Comparison of ENCODE assay signal across 12 cellular contexts in the genomic region with DNA sequence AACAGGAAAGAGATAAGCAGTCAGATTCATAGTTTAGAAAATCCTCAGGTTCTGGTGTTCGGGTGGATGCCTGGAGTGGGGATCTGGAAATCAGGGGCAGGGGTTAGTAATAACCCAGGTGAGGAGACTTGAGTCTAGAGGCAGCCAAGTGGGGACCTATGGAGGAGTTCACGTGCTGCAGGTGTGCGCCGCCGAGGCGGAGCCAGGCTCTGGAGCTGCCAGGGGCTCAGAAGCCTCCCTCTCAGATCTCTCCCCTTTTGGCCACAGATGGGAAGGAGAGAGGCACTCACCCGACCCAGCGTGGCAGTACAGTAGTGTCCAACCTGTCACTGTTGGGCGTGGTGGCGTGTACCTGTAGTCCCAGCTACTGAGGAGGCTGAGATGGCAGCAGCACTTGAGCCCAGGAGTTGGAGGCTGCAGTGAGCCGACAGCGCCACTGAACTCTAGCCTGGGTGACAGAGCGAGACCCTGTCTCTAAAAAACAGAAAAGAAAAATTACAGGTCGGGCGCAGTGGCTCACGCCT. TPM values are rescaled to one million over a fixed set of nuclear protein-coding genes. Genes with fewer than 3 reads are reported as not detected.
DNase-seq lines count a peak whose midpoint lies in the region; ATAC-seq and TF ChIP-seq lines count a peak whose summit lies in the region.
"Had no signal": no experiment of that assay in that cellular context is flagged by ENCODE, and none has a peak within 500 bp of the region (broad histone marks: within the 10 kb centered on the region; RNA-seq: fewer than 3 reads in every experiment).

No MANE protein-coding gene starts in this region.

- ATAC-seq in activated CD4-positive, CD25-positive, alpha-beta regulatory T cell treated with anti-CD3 and anti-CD28 coated beads, Interleukin-2, amount 50 U/mL, for 24 hours, result no peak
- ATAC-seq in GM18907 (IDR thresholded peaks at IDR 0.05; ENCODE audit: unreplicated experiment) (no peak), HG02884 (IDR thresholded peaks at IDR 0.05; ENCODE audit: unreplicated experiment) (no peak)

- no peaks in the 10 kb centered on the region for H3K79me2 ChIP-seq in PC-9 (ENCODE audit: low read depth)

- no peaks in the 10 kb centered on the region for H4K20me1 ChIP-seq in BLaER1 treated with 17β-estradiol and CSF1 and Interleukin-3, amounts not matched to agents 10 nM and 100 nM
- no peaks in the 10 kb centered on the region for H4K20me1 ChIP-seq in PC-9 (ENCODE audit: insufficient read depth)

- intact Hi-C loops in PC-9 (cut with micrococcal nuclease; ENCODE audit: unreplicated experiment), result loop anchor here (2.0 kb wide), 2 partner anchors 43 to 65 kb away; no protein-coding TSS in a partner anchor
- intact Hi-C loops in ovary (cut with DNase I), result loop anchor here in 2 of 4 donors (10.0 kb wide), 2 partner anchors 69 to 99 kb away; partner anchors contain the start of gene MYH9 (in 1 of the 2)
- intact Hi-C loops in testis (cut with DNase I; ENCODE audit: low total_unique reads), result loop anchor here (10.0 kb wide), 1 partner anchor 69 kb away; the partner anchor contains the start of gene MYH9

- TF ChIP-seq CTCF in PC-9 (conservative IDR thresholded peaks at IDR 0.05) (no peak), coronary artery (IDR thresholded peaks at IDR 0.05) (no peak), ovary (IDR thresholded peaks at IDR 0.05) (no peak), testis (IDR thresholded peaks at IDR 0.05) (no peak)

- H3K9me3 ChIP-seq in BLaER1 treated with 17β-estradiol and CSF1 and Interleukin-3, amounts not matched to agents 10 nM and 100 nM (replicated peaks in 1 of 11), result no peaks in the 10 kb centered on the region
- no peaks in the 10 kb centered on the region for H3K9me3 ChIP-seq in PC-9 (ENCODE audit: insufficient read depth, low read depth)
- no peaks in the 10 kb centered on the region for H3K9me3 ChIP-seq in ovary
- no peaks in the 10 kb centered on the region for H3K9me3 ChIP-seq in testis

- TF ChIP-seq EP300 in ovary (IDR thresholded peaks at IDR 0.05), result no peak

- peak overlapping the region in 8 of 11 experiments; percentile 69 to 77 (median 74); a peak in 12 of 22 replicates for H3K9ac ChIP-seq in BLaER1 treated with 17β-estradiol and CSF1 and Interleukin-3, amounts not matched to agents 10 nM and 100 nM

- POLR2A ChIA-PET in PC-9 (lab: Charles Lee; ENCODE audit: unreplicated experiment), result interaction anchor here (0.6 kb wide), 1 partner anchor 11 kb away, joined by 4 read pairs; no protein-coding TSS in a partner anchor

- peak overlapping the region; percentile 74 to 99 (median 91) for H3K4me2 ChIP-seq in BLaER1 treated with 17β-estradiol and CSF1 and Interleukin-3, amounts not matched to agents 10 nM and 100 nM
- peak overlapping the region; percentile 84 for H3K4me2 ChIP-seq in PC-9

- peaks cover 47% of the 10 kb centered on the region for H3F3A ChIP-seq in PC-9 (ENCODE audit: insufficient read depth, low read depth)

- CTCF ChIA-PET in PC-9 (lab: Charles Lee), result no interaction called here

- BruUV-seq in PC-9 (replicated peaks; lab: Mats Ljungman, UMichigan), result no TSS peak

- peaks cover 78 to 100% (median 99%) of the 10 kb centered on the region in 10 experiments for H3K4me1 ChIP-seq in BLaER1 treated with 17β-estradiol and CSF1 and Interleukin-3, amounts not matched to agents 10 nM and 100 nM
- H3K4me1 ChIP-seq in PC-9 (replicated peaks; ENCODE audit: insufficient read depth) (peaks cover 51% of the 10 kb centered on the region), ovary (ENCODE audit: insufficient read depth) (peaks cover 8% of the 10 kb centered on the region), testis (peaks cover 19% of the 10 kb centered on the region)

- whole genome bisulfite sequencing in ovary, 3 donors, result 93 to 96% (median 95%) methylated on average over 16 of the region's 16 CpGs
- 65 to 73% methylated on average over 12 to 16 of the region's 16 CpGs for WGBS in testis, 2 donors

- TF ChIP-seq POLR2A in ovary (IDR thresholded peaks at IDR 0.05), result no peak
- no peak for TF ChIP-seq POLR2A in testis (IDR thresholded peaks at IDR 0.05)

- H3K4me3 ChIP-seq in BLaER1 treated with 17β-estradiol and CSF1 and Interleukin-3, amounts not matched to agents 10 nM and 100 nM, result peak overlapping the region in 2 of 10 experiments; percentile 39 to 63; a peak in 2 of 20 replicates
- H3K4me3 ChIP-seq in PC-9 (no peak overlapping the region), coronary artery (peak overlapping the region; percentile 12), ovary (no peak overlapping the region), testis (no peak overlapping the region)

- no peaks in the 10 kb centered on the region for H3K36me3 ChIP-seq in BLaER1 treated with 17β-estradiol and CSF1 and Interleukin-3, amounts not matched to agents 10 nM and 100 nM
- H3K36me3 ChIP-seq in PC-9 (ENCODE audit: low read depth) (no peaks in the 10 kb centered on the region), ovary (no peaks in the 10 kb centered on the region), testis (ENCODE audit: low read depth, missing control alignments) (no peaks in the 10 kb centered on the region)

- H3K27ac ChIP-seq in BLaER1 treated with 17β-estradiol and CSF1 and Interleukin-3, amounts not matched to agents 10 nM and 100 nM, result peak overlapping the region in 9 of 11 experiments; percentile 35 to 92 (median 88); a peak in 17 of 22 replicates
- no peak overlapping the region for H3K27ac ChIP-seq in PC-9
- H3K27ac ChIP-seq in coronary artery, result peak overlapping the region; percentile 95 to 96
- peak overlapping the region; percentile 45 to 86 for H3K27ac ChIP-seq in ovary
- peak overlapping the region in 1 of 2 donors; percentile 41 for H3K27ac ChIP-seq in testis

- no peaks in the 10 kb centered on the region for H3K9me2 ChIP-seq in PC-9 (ENCODE audit: insufficient read depth)

- no peak overlapping the region for H2AFZ ChIP-seq in PC-9

- DNase-seq in PC-9, result peak in 1 of 2 experiments; percentile 20
- no peak for DNase-seq in coronary artery (ENCODE audit: low spot score)
- DNase-seq in ovary, result no peak
- DNase-seq in testis, result no peak
- DNase-seq: DMS 273 treated with DMSO at 0.1 percent for 48 hours; GOT3; MM.1S; NK-92 treated with Interleukin-12 subunit alpha and Interleukin-12 subunit beta, amount 100 ng/mL, for 24 hours had no signal

- H3K27me3 ChIP-seq in BLaER1 treated with 17β-estradiol and CSF1 and Interleukin-3, amounts not matched to agents 10 nM and 100 nM, result no peaks in the 10 kb centered on the region
- H3K27me3 ChIP-seq in PC-9 (ENCODE audit: insufficient read depth, low read depth) (no peaks in the 10 kb centered on the region), ovary (no peaks in the 10 kb centered on the region), testis (no peaks in the 10 kb centered on the region)

RNA-seq across cellular contexts. Expression of gene TXN2, which starts 27.5 kb away (rescaled TPM):
- 89.0 and 95.1 TPM in 2 replicates for total RNA-seq in PC-9 (2021)
- 10 to 100 TPM; 60.9 to 93.7 (median 78.2) TPM for total RNA-seq in ovary
- polyA plus RNA-seq in ovary, result 100 to 1,000 TPM in 1 of 2 donors, 10 to 100 TPM in 1; 87.4 to 118 TPM
- total RNA-seq in testis, result 100 to 1,000 TPM in 1 of 2 donors, 10 to 100 TPM in 1; 92.4 to 141 TPM
- polyA plus RNA-seq in testis (ENCODE audit: insufficient read depth, low read depth, low replicate concordance), result 95.6 TPM

RNA-seq across cellular contexts. Expression of gene FOXRED2, which starts 52.9 kb away (rescaled TPM):
- total RNA-seq in PC-9 (2021), result 42.1 and 42.4 TPM in 2 replicates
- total RNA-seq in ovary, result 10 to 100 TPM in 5 of 7 donors, 1 to 10 TPM in 2; 6.9 to 30.7 (median 26.1) TPM
- polyA plus RNA-seq in ovary, result 10 to 100 TPM; 13.0 to 17.6 TPM
- 10 to 100 TPM; 23.8 to 34.6 TPM for total RNA-seq in testis
- polyA plus RNA-seq in testis (ENCODE audit: insufficient read depth, low read depth, low replicate concordance), result 17.7 TPM
